Comparison of ENCODE assay signal across 7 cellular contexts in the genomic region with DNA sequence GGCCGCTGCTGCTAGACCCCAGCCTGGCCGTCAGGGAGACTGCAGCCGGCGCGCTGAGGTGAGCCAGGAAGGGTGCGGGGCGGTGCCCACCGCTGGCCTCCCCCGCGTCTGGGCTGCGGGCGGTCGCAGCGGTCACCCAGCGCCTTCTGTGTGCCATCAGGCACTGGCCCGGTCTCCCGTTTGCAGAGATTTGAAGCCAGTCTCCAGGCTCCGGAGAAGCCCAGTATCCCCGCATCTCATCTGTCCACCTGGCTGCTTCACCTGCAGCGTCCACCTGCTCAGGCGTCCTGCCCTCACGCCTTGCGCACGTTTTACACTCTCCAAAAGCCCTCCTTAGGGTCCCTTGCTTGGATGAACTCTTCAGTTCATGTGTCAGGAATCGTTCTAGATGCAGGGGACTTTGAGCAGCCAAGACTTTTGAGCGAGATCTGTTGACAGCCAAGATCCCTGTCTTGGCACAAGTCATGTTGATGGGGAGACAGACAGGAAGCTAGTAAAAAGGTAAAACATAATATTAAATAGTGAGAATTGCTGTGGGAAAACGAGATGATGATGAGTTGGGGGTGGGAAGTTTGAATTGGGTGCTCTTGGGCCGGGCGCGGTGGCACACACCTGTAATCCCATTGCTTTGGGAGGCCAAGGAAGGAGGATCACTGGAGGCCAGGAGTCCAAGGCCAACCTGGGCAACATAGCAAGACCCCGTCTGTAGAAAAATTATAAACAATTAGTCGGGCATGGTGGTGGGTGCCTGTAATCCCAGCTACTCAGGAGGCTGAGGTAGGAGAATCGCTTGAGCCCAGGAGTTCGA. TPM values are rescaled to one million over a fixed set of nuclear protein-coding genes. Genes with fewer than 3 reads are reported as not detected.
DNase-seq lines count a peak whose midpoint lies in the region; ATAC-seq and TF ChIP-seq lines count a peak whose summit lies in the region.

No MANE protein-coding gene starts in this region.

- DNase-seq in WTC11 (ENCODE audit: low spot score) (no peak), MV-4-11 (lab: John Stamatoyannopoulos, UW) (no peak), NCI-H1436 (lab: John Stamatoyannopoulos, UW) (no peak)

- no peak for TF ChIP-seq CTCF in WTC11 (IDR thresholded peaks at IDR 0.05)

- peak overlapping the region; percentile 76 for H3K4me3 ChIP-seq in iPS-11a (ENCODE audit: low read depth, low read length)

- peak overlapping the region; percentile 78 for H3K4me3 Mint-ChIP-seq in WTC11
- H3K4me3 Mint-ChIP-seq in stimulated activated memory B cell treated with anti-CD40 and anti-IgM and Interleukin-4, amounts not matched to agents 10 μg/mL and 1 μg/mL and 100 μg/mL, for 72 hours, result peak overlapping the region; percentile 92

- ATAC-seq in HG02970 (IDR thresholded peaks at IDR 0.05; ENCODE audit: low FRiP score, unreplicated experiment) (peak; percentile 4), WTC11 (no peak; the same call in 1 of the 2 replicates), GM19452 (IDR thresholded peaks at IDR 0.05; ENCODE audit: unreplicated experiment) (no peak)
- ATAC-seq in stimulated activated memory B cell treated with anti-CD40 and anti-IgM and Interleukin-4, amounts not matched to agents 10 μg/mL and 1 μg/mL and 100 μg/mL, for 72 hours, result no peak

- no peaks in the 10 kb centered on the region; the same call in 1 of the 2 replicates for H3K27me3 Mint-ChIP-seq in WTC11 (ENCODE audit: low read depth)
- H3K27me3 Mint-ChIP-seq in stimulated activated memory B cell treated with anti-CD40 and anti-IgM and Interleukin-4, amounts not matched to agents 10 μg/mL and 1 μg/mL and 100 μg/mL, for 72 hours, result no peaks in the 10 kb centered on the region

- POLR2A ChIA-PET in WTC11 (lab: Charles Lee), result interaction anchor here (0.6 to 0.9 kb wide), 3 partner anchors 42 to 56 kb away, joined by 3 to 5 read pairs (median 4); partner anchors contain the start of gene CNEP1R1

- H3K36me3 Mint-ChIP-seq in WTC11, result peaks cover 19% of the 10 kb centered on the region
- H3K36me3 Mint-ChIP-seq in stimulated activated memory B cell treated with anti-CD40 and anti-IgM and Interleukin-4, amounts not matched to agents 10 μg/mL and 1 μg/mL and 100 μg/mL, for 72 hours, result peaks cover 19% of the 10 kb centered on the region

- CTCF ChIA-PET in WTC11 (lab: Charles Lee), result interaction anchor here (0.7 to 3.8 kb wide), 9 partner anchors 28 to 260 kb away, joined by 3 to 50 read pairs (median 4); partner anchors contain the start of gene CNEP1R1

- no peaks in the 10 kb centered on the region for H3K9me3 Mint-ChIP-seq in WTC11
- H3K9me3 Mint-ChIP-seq in stimulated activated memory B cell treated with anti-CD40 and anti-IgM and Interleukin-4, amounts not matched to agents 10 μg/mL and 1 μg/mL and 100 μg/mL, for 72 hours, result no peaks in the 10 kb centered on the region

- peaks cover 17% of the 10 kb centered on the region for H3K4me1 Mint-ChIP-seq in WTC11
- H3K4me1 Mint-ChIP-seq in stimulated activated memory B cell treated with anti-CD40 and anti-IgM and Interleukin-4, amounts not matched to agents 10 μg/mL and 1 μg/mL and 100 μg/mL, for 72 hours, result peaks cover 23% of the 10 kb centered on the region

- H3K27ac Mint-ChIP-seq in WTC11, result peak overlapping the region; percentile 58
- peak overlapping the region; percentile 93 for H3K27ac Mint-ChIP-seq in stimulated activated memory B cell treated with anti-CD40 and anti-IgM and Interleukin-4, amounts not matched to agents 10 μg/mL and 1 μg/mL and 100 μg/mL, for 72 hours

TF ChIP-seq in WTC11, 78 proteins besides CTCF, POLR2A, EP300 and RAD21:
- no peak for TF ChIP-seq GTF2I (CRISPR knock-in tag; conservative IDR thresholded peaks at IDR 0.05)
- TF ChIP-seq ZNF232 (CRISPR knock-in tag; IDR thresholded peaks at IDR 0.05), result peak; percentile 57; the same call in 1 of the 2 replicates
- peak; percentile 6; the same call in 1 of the 2 replicates for TF ChIP-seq KAT7 (CRISPR knock-in tag; IDR thresholded peaks at IDR 0.05; ENCODE audit: borderline replicate concordance)
- TF ChIP-seq, protein P1, sequence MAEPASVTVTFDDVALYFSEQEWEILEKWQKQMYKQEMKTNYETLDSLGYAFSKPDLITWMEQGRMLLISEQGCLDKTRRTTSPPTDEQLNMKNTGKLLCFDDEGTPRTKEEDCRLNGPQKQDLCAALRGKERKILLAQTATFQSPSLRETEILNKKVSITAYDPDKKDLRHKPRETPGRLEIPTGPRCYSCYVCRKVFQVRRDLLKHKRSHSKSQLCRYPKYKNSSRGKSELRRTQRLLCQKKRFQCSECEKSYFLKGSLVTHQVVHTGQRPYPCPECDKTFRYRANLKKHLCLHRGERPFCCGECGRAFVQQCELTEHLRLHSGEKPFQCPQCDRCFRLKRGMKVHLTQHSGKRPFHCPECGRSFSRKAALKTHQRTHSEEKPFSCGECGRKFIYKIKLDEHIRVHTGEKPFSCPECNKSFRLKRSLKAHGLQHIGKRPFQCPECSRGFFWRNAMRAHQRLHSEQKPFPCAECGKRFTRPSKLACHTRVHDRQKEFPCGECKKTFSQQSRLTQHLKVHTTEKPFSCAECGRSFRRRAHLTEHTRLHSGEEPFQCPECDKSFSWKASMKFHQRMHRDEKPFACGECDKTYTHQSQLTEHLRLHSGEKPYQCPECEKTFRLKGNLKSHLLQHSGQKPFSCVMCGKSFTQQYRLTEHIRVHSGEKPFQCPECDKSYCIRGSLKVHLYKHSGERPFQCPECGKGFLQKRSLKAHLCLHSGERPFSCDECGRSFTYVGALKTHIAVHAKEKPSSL (CRISPR knock-in tag; conservative IDR thresholded peaks at IDR 0.05), result no peak
- TF ChIP-seq ATF3 (CRISPR knock-in tag; conservative IDR thresholded peaks at IDR 0.05), result no peak
- 0 out of 2 replicates have a peak, but pooled peaks have one; percentile 69 for TF ChIP-seq ELF4 (CRISPR knock-in tag; IDR thresholded peaks at IDR 0.05; ENCODE audit: low read depth)
- no peak for TF ChIP-seq ZNF416 (CRISPR knock-in tag; IDR thresholded peaks at IDR 0.05)
- TF ChIP-seq GABPB1 (CRISPR knock-in tag; IDR thresholded peaks at IDR 0.05), result no peak
- TF ChIP-seq ZNF121 (CRISPR knock-in tag; IDR thresholded peaks at IDR 0.05), result peak; percentile 100
- no peak for TF ChIP-seq PRRX2 (CRISPR knock-in tag; IDR thresholded peaks at IDR 0.05)
- no peak for TF ChIP-seq ZNF671 (CRISPR knock-in tag; IDR thresholded peaks at IDR 0.05)
- no peak for TF ChIP-seq ESRRA (CRISPR knock-in tag; IDR thresholded peaks at IDR 0.05; ENCODE audit: borderline replicate concordance)

RNA-seq across cellular contexts. Expression of gene HEATR3, which starts 0.9 kb away (rescaled TPM):
- 27.8 to 28.1 TPM (median 28.0 TPM) in 3 replicates for total RNA-seq in WTC11 (2021)

RNA-seq across cellular contexts. Expression of gene CNEP1R1, which starts 41.7 kb away (rescaled TPM):
- 13.2 to 13.8 TPM (median 13.7 TPM) in 3 replicates for total RNA-seq in WTC11 (2021)
